In the genomic region with DNA sequence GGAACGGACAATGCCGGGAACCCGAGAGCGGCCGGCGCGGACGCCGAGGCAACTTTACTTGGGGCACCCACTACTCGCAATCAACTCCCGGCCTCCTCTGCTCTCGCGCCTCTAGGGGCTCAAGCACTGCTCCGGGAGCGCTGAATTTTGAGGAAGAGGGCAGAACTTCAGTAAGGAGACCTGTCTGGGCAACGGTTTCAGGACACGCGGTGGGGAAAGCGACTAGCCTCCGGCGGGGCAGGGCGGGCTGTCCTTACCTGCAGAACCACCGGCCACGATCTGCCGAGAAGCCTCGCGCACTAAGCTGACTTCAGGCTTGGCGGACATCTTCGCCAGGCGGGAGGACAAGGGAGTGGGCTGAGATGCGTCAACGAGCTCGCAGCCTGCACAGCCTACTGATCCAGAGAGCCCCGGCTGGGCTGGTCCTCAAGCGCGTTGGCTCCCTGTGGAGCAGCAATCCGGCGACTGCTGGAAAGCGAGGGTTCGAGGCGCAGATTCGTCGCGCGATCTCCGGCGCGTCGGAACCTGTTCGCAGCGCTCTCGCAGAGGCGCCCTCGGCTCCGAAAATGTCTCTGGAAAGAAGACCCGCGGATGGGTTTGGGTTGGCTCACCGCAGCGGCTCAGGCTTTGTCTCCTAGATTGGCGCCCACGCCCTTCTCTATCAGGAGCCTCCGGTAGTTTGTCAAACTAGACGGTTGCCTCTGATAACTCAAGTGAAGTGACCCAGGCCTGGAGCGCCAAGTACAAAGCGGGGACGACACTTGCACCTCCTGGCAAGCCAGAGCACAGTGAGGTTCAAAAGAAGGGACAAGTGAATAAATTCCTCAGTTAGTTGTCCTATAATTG, we compare ENCODE assay signal across 8 cellular contexts. TPM values are rescaled to one million over a fixed set of nuclear protein-coding genes. Genes with fewer than 3 reads are reported as not detected.
DNase-seq lines count a peak whose midpoint lies in the region; ATAC-seq and TF ChIP-seq lines count a peak whose summit lies in the region.

Gene SLC25A21 (minus strand): TSS at position 583 of the 846 bp plus-strand sequence.

- H3K27ac Mint-ChIP-seq in WTC11 (peak within 1 kb of the TSS; percentile 98), nephron progenitor cell (peak within 1 kb of the TSS; percentile 99)
- H3K27ac Mint-ChIP-seq in activated T-helper 2 cell treated with anti-CD3 and anti-CD28 coated beads, Interferon-gamma antibody, Interleukin-2, Interleukin-4, amounts not matched to agents 10 μg/mL and 5 μg/mL and 100 μg/mL, durations not matched to agents 14 hours and 24 hours and 36 hours: no peak within 1 kb of the TSS

- DNase-seq in DMS153 (lab: John Stamatoyannopoulos, UW) (peak; percentile 73), NCI-H1694 treated with DMSO at 0.1 percent for 48 hours (lab: John Stamatoyannopoulos, UW) (peak; percentile 82), WTC11 (ENCODE audit: low spot score) (peak; percentile 81), foreskin melanocyte (peak; percentile 59), nephron progenitor cell (peak; percentile 74), UCSD-AML1 (lab: John Stamatoyannopoulos, UW; ENCODE audit: unreplicated experiment) (no peak), T-helper 9 cell (no peak)
- no peak for DNase-seq in activated T-helper 2 cell treated with anti-CD3 and anti-CD28 coated beads, Interferon-gamma antibody, Interleukin-2, Interleukin-4, amounts not matched to agents 10 μg/mL and 5 μg/mL and 100 μg/mL, durations not matched to agents 14 hours and 24 hours and 36 hours (ENCODE audit: low spot score)

- peak; percentile 73 for ATAC-seq in WTC11

- POLR2A ChIA-PET in WTC11 (lab: Charles Lee): interaction anchor here (0.5 to 1.5 kb wide), 9 partner anchors 11 to 1076 kb away, joined by 3 to 7 read pairs (median 3); partner anchors contain the start of gene MIPOL1

- CTCF ChIA-PET in WTC11 (lab: Charles Lee): interaction anchor here (0.7 to 1.0 kb wide), 2 partner anchors 16 to 22 kb away, joined by 3 read pairs; no protein-coding TSS in a partner anchor

- TF ChIP-seq CTCF in WTC11 (IDR thresholded peaks at IDR 0.05) (no peak), nephron progenitor cell (IDR thresholded peaks at IDR 0.05) (no peak)

- H3K4me1 Mint-ChIP-seq in WTC11 (peaks cover 42% of the 10 kb centered on the region), nephron progenitor cell (peaks cover 33% of the 10 kb centered on the region)
- no peaks in the 10 kb centered on the region for H3K4me1 Mint-ChIP-seq in activated T-helper 2 cell treated with anti-CD3 and anti-CD28 coated beads, Interferon-gamma antibody, Interleukin-2, Interleukin-4, amounts not matched to agents 10 μg/mL and 5 μg/mL and 100 μg/mL, durations not matched to agents 14 hours and 24 hours and 36 hours (ENCODE audit: low read depth)

- H3K9me3 Mint-ChIP-seq in WTC11 (no peaks in the 10 kb centered on the region), nephron progenitor cell (no peaks in the 10 kb centered on the region)
- H3K9me3 Mint-ChIP-seq in activated T-helper 2 cell treated with anti-CD3 and anti-CD28 coated beads, Interferon-gamma antibody, Interleukin-2, Interleukin-4, amounts not matched to agents 10 μg/mL and 5 μg/mL and 100 μg/mL, durations not matched to agents 14 hours and 24 hours and 36 hours: peaks cover 6% of the 10 kb centered on the region

- intact Hi-C loops in activated T-helper 2 cell treated with anti-CD3 and anti-CD28 coated beads, Interferon-gamma antibody, Interleukin-2, Interleukin-4, amounts not matched to agents 10 μg/mL and 5 μg/mL and 100 μg/mL, durations not matched to agents 14 hours and 24 hours and 36 hours (cut with micrococcal nuclease): no loop called here

- H3K36me3 Mint-ChIP-seq in WTC11: no peaks in the 10 kb centered on the region
- no peaks in the 10 kb centered on the region for H3K36me3 Mint-ChIP-seq in nephron progenitor cell (ENCODE audit: low read depth)
- no peaks in the 10 kb centered on the region for H3K36me3 Mint-ChIP-seq in activated T-helper 2 cell treated with anti-CD3 and anti-CD28 coated beads, Interferon-gamma antibody, Interleukin-2, Interleukin-4, amounts not matched to agents 10 μg/mL and 5 μg/mL and 100 μg/mL, durations not matched to agents 14 hours and 24 hours and 36 hours (ENCODE audit: low read depth)

- peak within 1 kb of the TSS; percentile 86 for H3K4me3 Mint-ChIP-seq in WTC11
- peak within 1 kb of the TSS; percentile 94 for H3K4me3 Mint-ChIP-seq in nephron progenitor cell
- H3K4me3 Mint-ChIP-seq in activated T-helper 2 cell treated with anti-CD3 and anti-CD28 coated beads, Interferon-gamma antibody, Interleukin-2, Interleukin-4, amounts not matched to agents 10 μg/mL and 5 μg/mL and 100 μg/mL, durations not matched to agents 14 hours and 24 hours and 36 hours (ENCODE audit: low read depth): no peak within 1 kb of the TSS

- H3K27me3 Mint-ChIP-seq in WTC11 (ENCODE audit: low read depth) (no peaks in the 10 kb centered on the region), nephron progenitor cell (ENCODE audit: low read depth, poor library complexity) (no peaks in the 10 kb centered on the region)
- H3K27me3 Mint-ChIP-seq in activated T-helper 2 cell treated with anti-CD3 and anti-CD28 coated beads, Interferon-gamma antibody, Interleukin-2, Interleukin-4, amounts not matched to agents 10 μg/mL and 5 μg/mL and 100 μg/mL, durations not matched to agents 14 hours and 24 hours and 36 hours (ENCODE audit: low read depth): peaks cover 15% of the 10 kb centered on the region

TF ChIP-seq in WTC11, 78 proteins besides CTCF, POLR2A, EP300 and RAD21 (continues in another document):
- TF ChIP-seq SOX15 (CRISPR knock-in tag; IDR thresholded peaks at IDR 0.05) (no peak), NR3C1 (CRISPR knock-in tag; conservative IDR thresholded peaks at IDR 0.05; ENCODE audit: low read depth) (no peak), E2F4 (CRISPR knock-in tag; IDR thresholded peaks at IDR 0.05; ENCODE audit: borderline replicate concordance, low read depth) (no peak), FOXP1 (CRISPR knock-in tag; IDR thresholded peaks at IDR 0.05; ENCODE audit: borderline replicate concordance) (peak; percentile 85; the same call in 1 of the 2 replicates), PRRX2 (CRISPR knock-in tag; IDR thresholded peaks at IDR 0.05) (no peak), FOXK1 (CRISPR knock-in tag; IDR thresholded peaks at IDR 0.05) (peak; percentile 12; the same call in 1 of the 2 replicates), KAT7 (CRISPR knock-in tag; IDR thresholded peaks at IDR 0.05; ENCODE audit: borderline replicate concordance) (0 out of 2 replicates have a peak, but pooled peaks have one; percentile 79), JUN (CRISPR knock-in tag; IDR thresholded peaks at IDR 0.05) (peak; percentile 41; the same call in 1 of the 2 replicates), TEAD1 (CRISPR knock-in tag; IDR thresholded peaks at IDR 0.05) (0 out of 2 replicates have a peak, but pooled peaks have one; percentile 23), CBFB (CRISPR knock-in tag; IDR thresholded peaks at IDR 0.05; ENCODE audit: low read depth) (no peak), GABPB1 (CRISPR knock-in tag; IDR thresholded peaks at IDR 0.05) (peak; percentile 94)
- TF ChIP-seq, protein P1, sequence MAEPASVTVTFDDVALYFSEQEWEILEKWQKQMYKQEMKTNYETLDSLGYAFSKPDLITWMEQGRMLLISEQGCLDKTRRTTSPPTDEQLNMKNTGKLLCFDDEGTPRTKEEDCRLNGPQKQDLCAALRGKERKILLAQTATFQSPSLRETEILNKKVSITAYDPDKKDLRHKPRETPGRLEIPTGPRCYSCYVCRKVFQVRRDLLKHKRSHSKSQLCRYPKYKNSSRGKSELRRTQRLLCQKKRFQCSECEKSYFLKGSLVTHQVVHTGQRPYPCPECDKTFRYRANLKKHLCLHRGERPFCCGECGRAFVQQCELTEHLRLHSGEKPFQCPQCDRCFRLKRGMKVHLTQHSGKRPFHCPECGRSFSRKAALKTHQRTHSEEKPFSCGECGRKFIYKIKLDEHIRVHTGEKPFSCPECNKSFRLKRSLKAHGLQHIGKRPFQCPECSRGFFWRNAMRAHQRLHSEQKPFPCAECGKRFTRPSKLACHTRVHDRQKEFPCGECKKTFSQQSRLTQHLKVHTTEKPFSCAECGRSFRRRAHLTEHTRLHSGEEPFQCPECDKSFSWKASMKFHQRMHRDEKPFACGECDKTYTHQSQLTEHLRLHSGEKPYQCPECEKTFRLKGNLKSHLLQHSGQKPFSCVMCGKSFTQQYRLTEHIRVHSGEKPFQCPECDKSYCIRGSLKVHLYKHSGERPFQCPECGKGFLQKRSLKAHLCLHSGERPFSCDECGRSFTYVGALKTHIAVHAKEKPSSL (CRISPR knock-in tag; conservative IDR thresholded peaks at IDR 0.05): no peak
- TF ChIP-seq, protein P2, sequence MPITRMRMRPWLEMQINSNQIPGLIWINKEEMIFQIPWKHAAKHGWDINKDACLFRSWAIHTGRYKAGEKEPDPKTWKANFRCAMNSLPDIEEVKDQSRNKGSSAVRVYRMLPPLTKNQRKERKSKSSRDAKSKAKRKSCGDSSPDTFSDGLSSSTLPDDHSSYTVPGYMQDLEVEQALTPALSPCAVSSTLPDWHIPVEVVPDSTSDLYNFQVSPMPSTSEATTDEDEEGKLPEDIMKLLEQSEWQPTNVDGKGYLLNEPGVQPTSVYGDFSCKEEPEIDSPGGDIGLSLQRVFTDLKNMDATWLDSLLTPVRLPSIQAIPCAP (CRISPR knock-in tag; IDR thresholded peaks at IDR 0.05): no peak
- TF ChIP-seq, protein P3, sequence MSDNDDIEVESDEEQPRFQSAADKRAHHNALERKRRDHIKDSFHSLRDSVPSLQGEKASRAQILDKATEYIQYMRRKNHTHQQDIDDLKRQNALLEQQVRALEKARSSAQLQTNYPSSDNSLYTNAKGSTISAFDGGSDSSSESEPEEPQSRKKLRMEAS (CRISPR knock-in tag; IDR thresholded peaks at IDR 0.05): peak; percentile 93

RNA-seq across cellular contexts. Expression of gene SLC25A21, which starts in this region (rescaled TPM):
- 3.8 to 8.2 TPM (median 6.0 TPM) in 3 replicates for total RNA-seq in WTC11 (2021)
- total RNA-seq in activated T-helper 2 cell treated with anti-CD3 and anti-CD28 coated beads, Interferon-gamma antibody, Interleukin-2, Interleukin-4, amounts not matched to agents 10 μg/mL and 5 μg/mL and 100 μg/mL, durations not matched to agents 14 hours and 24 hours and 36 hours: not detected in 2 replicates

Comparison
In these comparisons a context has a peak if more than half of its experiments do, and no peak if none do; other contexts are left out.
1. DNase-seq: peak in DMS153 (single experiment), NCI-H1694 treated with DMSO at 0.1 percent for 48 hours (single experiment), WTC11 (single experiment), foreskin melanocyte (single experiment) and nephron progenitor cell (single experiment); none in UCSD-AML1 (single experiment), activated T-helper 2 cell treated with anti-CD3 and anti-CD28 coated beads, Interferon-gamma antibody, Interleukin-2, Interleukin-4, amounts not matched to agents 10 μg/mL and 5 μg/mL and 100 μg/mL, durations not matched to agents 14 hours and 24 hours and 36 hours (single experiment) and T-helper 9 cell (single experiment).